In genomic region chr1:120388597-120389126, GRCh38 we compare ENCODE assay signal across 8 cellular contexts. TPM values are rescaled to one million over a fixed set of nuclear protein-coding genes. Genes with fewer than 3 reads are reported as not detected.
A peak's percentile ranks its signal among the peaks of the same experiment; 100 is the strongest.
DNase-seq lines count a peak whose midpoint lies in the region; TF ChIP-seq lines count a peak whose summit lies in the region.
"Not testable (repeated sequence)": the region's sequence is repeated elsewhere in the genome, so short reads cannot be mapped to it uniquely, and the experiment has no call there.

No MANE protein-coding gene starts in this region.

- not testable (repeated sequence) for H3K36me3 ChIP-seq in BE2C

- H3K27me3 Mint-ChIP-seq in activated naive CD4-positive, alpha-beta T cell treated with anti-CD3 and anti-CD28 coated beads, Interleukin-2, amount 10 ng/mL, durations not matched to agents 7 days and 5 days; endothelial cell (ENCODE audit: unreplicated experiment): not testable (repeated sequence)

- not testable (repeated sequence) for H3K4me3 ChIP-seq in BE2C (ENCODE audit: low read depth, low read length); HFF-Myc (replicated peaks; ENCODE audit: low read depth, low read length); retinal pigment epithelial cell (ENCODE audit: low read length)

- DNase-seq in BE2C (peak; percentile 25), HFF-Myc (ENCODE audit: extremely low read depth, low read depth) (peak; percentile 56), NCI-H2227 (lab: John Stamatoyannopoulos, UW; ENCODE audit: unreplicated experiment) (peak; percentile 45), T follicular helper cell (ENCODE audit: low read depth) (peak; percentile 0), kidney tubule cell (ENCODE audit: low spot score) (peak; percentile 75), retinal pigment epithelial cell (ENCODE audit: low read depth) (peak; percentile 8)
- DNase-seq in activated naive CD4-positive, alpha-beta T cell treated with anti-CD3 and anti-CD28 coated beads, Interleukin-2, amount 10 ng/mL, durations not matched to agents 7 days and 5 days, result peak; percentile 28
- DNase-seq in endothelial cell (ENCODE audit: low spot score), result not testable (repeated sequence)

- H3K9me3 ChIP-seq in BE2C, result not testable (repeated sequence)

- H3K4me3 Mint-ChIP-seq in activated naive CD4-positive, alpha-beta T cell treated with anti-CD3 and anti-CD28 coated beads, Interleukin-2, amount 10 ng/mL, durations not matched to agents 7 days and 5 days; endothelial cell (ENCODE audit: unreplicated experiment): not testable (repeated sequence)

- H3K4me1 ChIP-seq in BE2C, result not testable (repeated sequence)

- H3K9me3 Mint-ChIP-seq in activated naive CD4-positive, alpha-beta T cell treated with anti-CD3 and anti-CD28 coated beads, Interleukin-2, amount 10 ng/mL, durations not matched to agents 7 days and 5 days; endothelial cell (ENCODE audit: unreplicated experiment): not testable (repeated sequence)

- not testable (repeated sequence) for H3K27ac Mint-ChIP-seq in activated naive CD4-positive, alpha-beta T cell treated with anti-CD3 and anti-CD28 coated beads, Interleukin-2, amount 10 ng/mL, durations not matched to agents 7 days and 5 days; endothelial cell (ENCODE audit: unreplicated experiment)

- H3K36me3 Mint-ChIP-seq in activated naive CD4-positive, alpha-beta T cell treated with anti-CD3 and anti-CD28 coated beads, Interleukin-2, amount 10 ng/mL, durations not matched to agents 7 days and 5 days; endothelial cell (ENCODE audit: low read depth, unreplicated experiment): not testable (repeated sequence)

- CTCF ChIA-PET in activated naive CD4-positive, alpha-beta T cell treated with anti-CD3 and anti-CD28 coated beads, Interleukin-2, amount 10 ng/mL, durations not matched to agents 7 days and 5 days (lab: Charles Lee), result not testable (repeated sequence)

- not testable (repeated sequence) for H3K27me3 ChIP-seq in BE2C

- not testable (repeated sequence) for TF ChIP-seq CTCF in BE2C (IDR thresholded peaks at IDR 0.05; ENCODE audit: low read depth, low read length)
- TF ChIP-seq CTCF in HFF-Myc (IDR thresholded peaks at IDR 0.05; ENCODE audit: low read depth, low read length, missing control alignments), result peak; percentile 8
- TF ChIP-seq CTCF in endothelial cell (IDR thresholded peaks at IDR 0.05; ENCODE audit: unreplicated experiment), result peak; percentile 24
- peak; percentile 9 for TF ChIP-seq CTCF in retinal pigment epithelial cell (conservative IDR thresholded peaks at IDR 0.05; ENCODE audit: low read depth, low read length)

- not testable (repeated sequence) for H3K4me1 Mint-ChIP-seq in activated naive CD4-positive, alpha-beta T cell treated with anti-CD3 and anti-CD28 coated beads, Interleukin-2, amount 10 ng/mL, durations not matched to agents 7 days and 5 days; endothelial cell (ENCODE audit: unreplicated experiment)

RNA-seq across cellular contexts. Expression of gene NBPF8, which starts 26.2 kb away (rescaled TPM):
- polyA plus RNA-seq in BE2C (2012; ENCODE audit: insufficient read depth, insufficient read length, low read depth), result 4.5 TPM
- 15.6 TPM for total RNA-seq in endothelial cell (ENCODE audit: unreplicated experiment)
